In genomic region chr14:61281911-61282310, GRCh38 we compare ENCODE assay signal across 12 cellular contexts. TPM values are rescaled to one million over a fixed set of nuclear protein-coding genes. Genes with fewer than 3 reads are reported as not detected.
DNase-seq lines count a peak whose midpoint lies in the region; ATAC-seq and TF ChIP-seq lines count a peak whose summit lies in the region.
"Had no signal": no experiment of that assay in that cellular context is flagged by ENCODE, and none has a peak within 500 bp of the region (broad histone marks: within the 10 kb centered on the region; RNA-seq: fewer than 3 reads in every experiment).

No MANE protein-coding gene starts in this region.

- H3K4me1 ChIP-seq in right atrium auricular region (peaks cover 0 to 16% of the 10 kb centered on the region in 2 donors), colonic mucosa (peaks cover 3% of the 10 kb centered on the region), aorta (ENCODE audit: control insufficient read depth in 1 of 2, insufficient read depth in 2 of 2, low read length in 2 of 2) (no peaks in the 10 kb centered on the region)

- H3K27me3 ChIP-seq in right atrium auricular region (no peaks in the 10 kb centered on the region), colonic mucosa (no peaks in the 10 kb centered on the region), aorta (ENCODE audit: control insufficient read depth in 1 of 2, insufficient read depth in 2 of 2, low read length in 1 of 2) (no peaks in the 10 kb centered on the region)

- TF ChIP-seq CTCF in right atrium auricular region (IDR thresholded peaks at IDR 0.05) = no peak
- TF ChIP-seq CTCF in colonic mucosa (IDR thresholded peaks at IDR 0.05) = no peak

- H3K4me3 ChIP-seq in right atrium auricular region (no peak overlapping the region), colonic mucosa (peak overlapping the region; percentile 68), aorta (ENCODE audit: low read length in 2 of 2) (no peak overlapping the region)

- no peaks in the 10 kb centered on the region for H3K9me3 Mint-ChIP-seq in naive B cell
- H3K9me3 Mint-ChIP-seq: dendritic cell treated with granulocyte-macrophage colony-stimulating factor and Interleukin-4, amounts not matched to agents 40 ng/mL and 50 ng/mL, for 4 days had no signal

- H3K36me3 ChIP-seq in right atrium auricular region (no peaks in the 10 kb centered on the region), colonic mucosa (no peaks in the 10 kb centered on the region), aorta (ENCODE audit: control insufficient read depth in 1 of 2, insufficient read depth in 2 of 2, low read length in 1 of 2) (no peaks in the 10 kb centered on the region)

- H3K4me3 Mint-ChIP-seq in naive B cell = peak overlapping the region in 6 of 8 donors; percentile 26 to 86 (median 73)

- no peak overlapping the region for H3K27ac Mint-ChIP-seq in naive B cell
- H3K27ac Mint-ChIP-seq: dendritic cell treated with granulocyte-macrophage colony-stimulating factor and Interleukin-4, amounts not matched to agents 40 ng/mL and 50 ng/mL, for 4 days had no signal

- 4 to 6% methylated on average over 1 of the region's 1 CpG for WGBS in aorta, 2 donors

- intact Hi-C loops in left cardiac atrium (cut with DNase I) = no loop called here
- intact Hi-C loops in colonic mucosa (cut with DNase I) = no loop called here
- intact Hi-C loops in aorta (cut with DNase I) = loop anchor here in 1 of 2 donors (10.0 kb wide), 1 partner anchor 553 kb away; no protein-coding TSS in a partner anchor

- H3K27ac ChIP-seq in right atrium auricular region (peak overlapping the region; percentile 73 to 78), colonic mucosa (peak overlapping the region; percentile 99), aorta (ENCODE audit: low read depth in 1 of 2, low read length in 2 of 2) (no peak overlapping the region)
- H3K27ac ChIP-seq: KMS-11 had no signal

- H3K9me3 ChIP-seq in right atrium auricular region (no peaks in the 10 kb centered on the region), colonic mucosa (no peaks in the 10 kb centered on the region), aorta (ENCODE audit: control insufficient read depth, low read length) (peaks cover 2% of the 10 kb centered on the region)

- ATAC-seq in left cardiac atrium (no peak), naive B cell (ENCODE audit: low read depth in 2 of 2) (no peak), aorta (ENCODE audit: low FRiP score) (peak; percentile 42), GM21381 (IDR thresholded peaks at IDR 0.05; ENCODE audit: unreplicated experiment) (no peak), HG03354 (IDR thresholded peaks at IDR 0.05; ENCODE audit: poor library complexity, severe bottlenecking, unreplicated experiment) (no peak)

- H3K4me1 Mint-ChIP-seq in naive B cell = peaks cover 6 to 12% (median 12%) of the 10 kb centered on the region in 3 donors

- peaks cover 47 to 60% (median 50%) of the 10 kb centered on the region in 3 donors for H3K27me3 Mint-ChIP-seq in naive B cell

- DNase-seq in right atrium auricular region (ENCODE audit: low spot score) = no peak
- no peak for DNase-seq in left cardiac atrium
- no peak for DNase-seq in colonic mucosa
- no peak for DNase-seq in naive B cell
- no peak for DNase-seq in aorta
- DNase-seq in DMS53 treated with DMSO at 0.1 percent for 48 hours (lab: John Stamatoyannopoulos, UW; ENCODE audit: unreplicated experiment) = no peak
- DNase-seq: activated T-cell treated with anti-CD3 and anti-CD28 coated beads, Interleukin-2, amount 50 U/mL, for 48 hours; C1 segment of cervical spinal cord had no signal

- H3K36me3 Mint-ChIP-seq in naive B cell = no peaks in the 10 kb centered on the region

- H3K9ac ChIP-seq in colonic mucosa (ENCODE audit: low read depth in 2 of 2, low read length in 2 of 2) = peak overlapping the region in 1 of 2 donors; percentile 61
- H3K9ac ChIP-seq: KMS-11 had no signal

RNA-seq across cellular contexts. Expression of gene TMEM30B, which starts 0.8 kb away (rescaled TPM):
- total RNA-seq in right atrium auricular region (1 to 10 TPM; 2.0 to 3.7 TPM), left cardiac atrium (1 to 10 TPM in 1 of 2 donors, under 1 TPM in 1; 0.82 to 1.5 TPM), colonic mucosa (10 to 100 TPM; 68.2 to 77.1 TPM), aorta (10 to 100 TPM; 54.8 to 81.7 TPM)
- polyA plus RNA-seq in naive B cell (ENCODE audit: low read depth in 6 of 6) (under 1 TPM in 1 of 6 donors, not detected in 5; 0.07 TPM), aorta (1 to 10 TPM; 7.5 to 9.9 TPM)

RNA-seq across cellular contexts. Expression of gene PRKCH, which starts 39.5 kb away (rescaled TPM):
- total RNA-seq in right atrium auricular region (10 to 100 TPM; 24.9 to 40.3 TPM), left cardiac atrium (10 to 100 TPM; 17.6 to 34.8 TPM), colonic mucosa (10 to 100 TPM; 11.4 to 11.5 TPM), aorta (10 to 100 TPM; 32.2 to 77.2 TPM)
- polyA plus RNA-seq in naive B cell (ENCODE audit: low read depth in 6 of 6) (1 to 10 TPM in 5 of 6 donors, under 1 TPM in 1; 0.59 to 2.8 (median 2.1) TPM), aorta (10 to 100 TPM in 1 of 2 donors, 1 to 10 TPM in 1; 1.8 to 34.9 TPM)

Comparison
In these comparisons a context has a peak if more than half of its experiments do, and no peak if none do; other contexts are left out.
1. H3K27ac ChIP-seq: peak in right atrium auricular region (2 of 2) and colonic mucosa (single experiment); none in aorta (0 of 2).
2. RNA of gene TMEM30B, which starts 0.8 kb away (total RNA-seq): 54.8 to 81.7 TPM in aorta and 68.2 to 77.1 TPM in colonic mucosa; 2.0 to 3.7 TPM in right atrium auricular region and 0.82 to 1.5 TPM in left cardiac atrium; every median in the first group is over 10 times any median in the second.